8 cellular contexts compared by ENCODE assay signal in genomic region chr17:42518046-42518754, GRCh38. TPM values are rescaled to one million over a fixed set of nuclear protein-coding genes. Genes with fewer than 3 reads are reported as not detected.
DNase-seq lines count a peak whose midpoint lies in the region; ATAC-seq, FAIRE-seq and TF ChIP-seq lines count a peak whose summit lies in the region.

No MANE protein-coding gene starts in this region.

- H3K36me3 ChIP-seq in BJ (ENCODE audit: control insufficient read depth, insufficient read depth, low read length) (peaks cover 10% of the 10 kb centered on the region), endothelial cell of umbilical vein (ENCODE audit: control insufficient read depth in 2 of 2, extremely low read depth in 1 of 2, insufficient read depth in 2 of 2, low read length in 2 of 2) (peaks cover 0 to 3% of the 10 kb centered on the region in 2 experiments), muscle layer of duodenum (ENCODE audit: control insufficient read depth in 1 of 2, insufficient read depth in 2 of 2, low read length in 2 of 2) (peaks cover 22 to 25% of the 10 kb centered on the region in 2 donors)

- DNase-seq in BJ (ENCODE audit: low read depth) (peak; percentile 86), NCI-H82 (lab: John Stamatoyannopoulos, UW) (peak; percentile 78), endothelial cell of umbilical vein (ENCODE audit: low read depth, low spot score) (peak; percentile 98), GM10248 (ENCODE audit: extremely low spot score) (no peak), HEK293T (ENCODE audit: extremely low spot score) (no peak)

- peak; percentile 100 for FAIRE-seq in endothelial cell of umbilical vein (lab: Jason Lieb, UNC)

- POLR2A ChIA-PET in BJ (lab: Charles Lee) (interaction anchor here (0.6 to 3.4 kb wide), 7 partner anchors 9 to 306 kb away, joined by 3 to 31 read pairs (median 3); partner anchors contain the start of genes BECN1, CAVIN1, PLEKHH3 and STAT3), endothelial cell of umbilical vein (lab: Charles Lee) (interaction anchor here (1.0 to 4.5 kb wide), 7 partner anchors 9 to 198 kb away, joined by 4 to 38 read pairs (median 10); partner anchors contain the start of genes CAVIN1 and NAGLU), GM10248 (lab: Yijun Ruan, JAX) (interaction anchor here (0.9 kb wide), 1 partner anchor 18 kb away, joined by 3 read pairs; the partner anchor contains the start of gene NAGLU), HEK293T (lab: Yijun Ruan, JAX) (interaction anchor here (0.5 to 1.7 kb wide), 3 partner anchors 18 to 129 kb away, joined by 3 to 5 read pairs (median 3); partner anchors contain the start of genes CAVIN1 and NAGLU)

- H3K9me3 ChIP-seq in endothelial cell of umbilical vein (replicated peaks; ENCODE audit: control insufficient read depth, insufficient read depth, low read length): no peaks in the 10 kb centered on the region
- H3K9me3 ChIP-seq in muscle layer of duodenum (ENCODE audit: control insufficient read depth in 1 of 2, low read length in 2 of 2): no peaks in the 10 kb centered on the region

- CTCF ChIA-PET in BJ (lab: Yijun Ruan, JAX) (interaction anchor here (0.6 to 7.9 kb wide), 37 partner anchors 9 to 407 kb away, joined by 3 to 90 read pairs (median 4); partner anchors contain the start of genes CAVIN1, PSMC3IP, STAT3 and STAT5A), endothelial cell of umbilical vein (lab: Charles Lee) (interaction anchor here (0.6 to 5.4 kb wide), 63 partner anchors 9 to 492 kb away, joined by 3 to 190 read pairs (median 6); partner anchors contain the start of genes CAVIN1, KAT2A, NAGLU and PSMC3IP), GM10248 (lab: Yijun Ruan, JAX) (interaction anchor here (0.5 to 4.6 kb wide), 26 partner anchors 8 to 493 kb away, joined by 3 to 29 read pairs (median 3); no protein-coding TSS in a partner anchor), HEK293T (lab: Yijun Ruan, JAX) (interaction anchor here (0.5 to 2.8 kb wide), 13 partner anchors 9 to 453 kb away, joined by 3 to 21 read pairs (median 3); no protein-coding TSS in a partner anchor)

- peak overlapping the region; percentile 97 for H3K9ac ChIP-seq in endothelial cell of umbilical vein (replicated peaks; ENCODE audit: extremely low read depth, insufficient read depth, low read length)

- intact Hi-C loops in endothelial cell of umbilical vein (cut with micrococcal nuclease): loop anchor here (1.0 kb wide), 3 partner anchors 9 to 198 kb away; partner anchors contain the start of gene NAGLU

- H3K4me3 ChIP-seq in BJ (ENCODE audit: low read depth, low read length): no peak overlapping the region
- peak overlapping the region in 1 of 3 experiments; percentile 18 for H3K4me3 ChIP-seq in endothelial cell of umbilical vein (replicated peaks in 1 of 3; ENCODE audit: insufficient read depth in 1 of 3, low read depth in 1 of 3, low read length in 3 of 3)
- peak overlapping the region; percentile 7 to 36 for H3K4me3 ChIP-seq in muscle layer of duodenum (ENCODE audit: low read depth in 1 of 2, low read length in 2 of 2)

- no peak for TF ChIP-seq CTCF in BJ (IDR thresholded peaks at IDR 0.05; ENCODE audit: insufficient read depth, low read depth, low read length)
- no peak for TF ChIP-seq CTCF in endothelial cell of umbilical vein (IDR thresholded peaks at IDR 0.05; ENCODE audit: extremely low read depth in 1 of 2, insufficient read depth in 1 of 2, low read depth in 1 of 2, low read length in 2 of 2)
- TF ChIP-seq CTCF in GM10248 (IDR thresholded peaks at IDR 0.05; ENCODE audit: control extremely low read depth, extremely low read depth, low read depth, missing control alignments): no peak

- no peaks in the 10 kb centered on the region for H4K20me1 ChIP-seq in endothelial cell of umbilical vein (replicated peaks; ENCODE audit: control insufficient read depth, extremely low read depth, insufficient read depth, low read length)

- H3K9me1 ChIP-seq in endothelial cell of umbilical vein (replicated peaks; ENCODE audit: control insufficient read depth, extremely low read depth, insufficient read depth, low read length): no peaks in the 10 kb centered on the region

- H3K79me2 ChIP-seq in endothelial cell of umbilical vein (ENCODE audit: control insufficient read depth, insufficient read depth, low read length): no peaks in the 10 kb centered on the region

- H3K27ac ChIP-seq in endothelial cell of umbilical vein (ENCODE audit: insufficient read depth, low read depth, low read length) (peak overlapping the region; percentile 100), muscle layer of duodenum (ENCODE audit: low read length) (peak overlapping the region; percentile 97)

- ATAC-seq in GM21717 (IDR thresholded peaks at IDR 0.05; ENCODE audit: unreplicated experiment): no peak
- no peak for ATAC-seq in HG02840 (IDR thresholded peaks at IDR 0.05; ENCODE audit: low FRiP score, unreplicated experiment)

- dilution Hi-C loops in endothelial cell of umbilical vein (cut with MboI; ENCODE audit: extremely low pct_ligation_motif_present, low sequenced_read_pairs): loop anchor here (25.0 kb wide), 1 partner anchor 181 kb away; no protein-coding TSS in a partner anchor

- TF ChIP-seq POLR2A in endothelial cell of umbilical vein (IDR thresholded peaks at IDR 0.05; ENCODE audit: low read depth, low read length): peak; percentile 73

- BruUV-seq in endothelial cell of umbilical vein (replicated peaks; lab: Mats Ljungman, UMichigan): TSS peak; percentile 68

- H2AFZ ChIP-seq in endothelial cell of umbilical vein (ENCODE audit: low read depth, low read length): no peak overlapping the region

- peak overlapping the region; percentile 80 for H3K4me2 ChIP-seq in endothelial cell of umbilical vein (ENCODE audit: insufficient read depth, low read length)

- H3K4me1 ChIP-seq in endothelial cell of umbilical vein (ENCODE audit: control insufficient read depth, extremely low read depth, insufficient read depth, low read length): peaks cover 58% of the 10 kb centered on the region
- H3K4me1 ChIP-seq in muscle layer of duodenum (ENCODE audit: control insufficient read depth in 1 of 2, insufficient read depth in 2 of 2, low read length in 2 of 2): peaks cover 44 to 65% of the 10 kb centered on the region in 2 donors

- no peaks in the 10 kb centered on the region for H3K27me3 ChIP-seq in BJ (ENCODE audit: control insufficient read depth, insufficient read depth, low read length)
- no peaks in the 10 kb centered on the region for H3K27me3 ChIP-seq in endothelial cell of umbilical vein (ENCODE audit: control insufficient read depth in 2 of 2, insufficient read depth in 2 of 2, low read length in 2 of 2)
- no peaks in the 10 kb centered on the region for H3K27me3 ChIP-seq in muscle layer of duodenum (ENCODE audit: low read depth, low read length)

RNA-seq across cellular contexts. Expression of gene NAGLU, which starts 17.8 kb away (rescaled TPM):
- polyA plus RNA-seq in BJ (2011; rRNA removed): 16.3 and 45.3 TPM in 2 replicates
- polyA minus RNA-seq in BJ (2011; rRNA and poly(A)+ RNA removed): 16.8 and 22.8 TPM in 2 replicates
- total RNA-seq in endothelial cell of umbilical vein: 40.2 and 50.2 TPM in 2 replicates
- polyA plus RNA-seq in endothelial cell of umbilical vein: 54.2 and 66.8 TPM in 2 replicates
- polyA plus RNA-seq in endothelial cell of umbilical vein (2011; cell fraction: cytosol; rRNA removed): 22.6 and 31.6 TPM in 2 replicates
- 70.4 and 73.2 TPM in 2 replicates for polyA plus RNA-seq in endothelial cell of umbilical vein (2011; cell fraction: nucleus; rRNA removed)
- polyA plus RNA-seq in endothelial cell of umbilical vein (2012): 23.1 and 31.3 TPM in 2 replicates
- 21.5 and 21.8 TPM in 2 replicates for polyA minus RNA-seq in endothelial cell of umbilical vein
- 7.8 TPM for polyA minus RNA-seq in endothelial cell of umbilical vein (2011; cell fraction: cytosol; rRNA and poly(A)+ RNA removed)
- polyA minus RNA-seq in endothelial cell of umbilical vein (2011; cell fraction: nucleus; rRNA and poly(A)+ RNA removed): 22.9 and 30.1 TPM in 2 replicates

RNA-seq across cellular contexts. Expression of gene HSD17B1, which starts 34.5 kb away (rescaled TPM):
- 0.49 and 0.54 TPM in 2 replicates for polyA plus RNA-seq in BJ (2011; rRNA removed)
- 0.15 and 0.24 TPM in 2 replicates for polyA minus RNA-seq in BJ (2011; rRNA and poly(A)+ RNA removed)
- total RNA-seq in endothelial cell of umbilical vein: 0.62 and 1.0 TPM in 2 replicates
- polyA plus RNA-seq in endothelial cell of umbilical vein: 0.22 and 0.41 TPM in 2 replicates
- polyA plus RNA-seq in endothelial cell of umbilical vein (2011; cell fraction: cytosol; rRNA removed): 0.05 and 0.20 TPM in 2 replicates
- 0.59 and 0.63 TPM in 2 replicates for polyA plus RNA-seq in endothelial cell of umbilical vein (2011; cell fraction: nucleus; rRNA removed)
- 1.0 and 1.2 TPM in 2 replicates for polyA plus RNA-seq in endothelial cell of umbilical vein (2012)
- 0.17 and 0.19 TPM in 2 replicates for polyA minus RNA-seq in endothelial cell of umbilical vein
- 1.0 TPM for polyA minus RNA-seq in endothelial cell of umbilical vein (2011; cell fraction: cytosol; rRNA and poly(A)+ RNA removed)
- polyA minus RNA-seq in endothelial cell of umbilical vein (2011; cell fraction: nucleus; rRNA and poly(A)+ RNA removed): 0.43 and 0.77 TPM in 2 replicates

RNA-seq across cellular contexts. Expression of gene COASY, which starts 43.7 kb away (rescaled TPM):
- 28.6 and 41.5 TPM in 2 replicates for polyA plus RNA-seq in BJ (2011; rRNA removed)
- 19.5 and 28.4 TPM in 2 replicates for polyA minus RNA-seq in BJ (2011; rRNA and poly(A)+ RNA removed)
- total RNA-seq in endothelial cell of umbilical vein: 69.2 and 77.7 TPM in 2 replicates
- 39.6 and 52.6 TPM in 2 replicates for polyA plus RNA-seq in endothelial cell of umbilical vein
- polyA plus RNA-seq in endothelial cell of umbilical vein (2011; cell fraction: cytosol; rRNA removed): 36.3 and 42.7 TPM in 2 replicates
- polyA plus RNA-seq in endothelial cell of umbilical vein (2011; cell fraction: nucleus; rRNA removed): 78.2 and 90.7 TPM in 2 replicates
- polyA plus RNA-seq in endothelial cell of umbilical vein (2012): 63.2 and 68.4 TPM in 2 replicates
- 26.1 and 32.6 TPM in 2 replicates for polyA minus RNA-seq in endothelial cell of umbilical vein
- polyA minus RNA-seq in endothelial cell of umbilical vein (2011; cell fraction: cytosol; rRNA and poly(A)+ RNA removed): 56.5 TPM
- 21.0 and 25.9 TPM in 2 replicates for polyA minus RNA-seq in endothelial cell of umbilical vein (2011; cell fraction: nucleus; rRNA and poly(A)+ RNA removed)

RNA-seq across cellular contexts. Expression of gene MLX, which starts 48.7 kb away (rescaled TPM):
- polyA plus RNA-seq in BJ (2011; rRNA removed) (40.9 and 50.1 TPM in 2 replicates), endothelial cell of umbilical vein (41.1 and 42.7 TPM in 2 replicates)
- polyA minus RNA-seq in BJ (2011; rRNA and poly(A)+ RNA removed): 27.2 and 39.3 TPM in 2 replicates
- total RNA-seq in endothelial cell of umbilical vein: 40.3 and 40.9 TPM in 2 replicates
- polyA plus RNA-seq in endothelial cell of umbilical vein (2011; cell fraction: cytosol; rRNA removed): 35.7 and 37.7 TPM in 2 replicates
- polyA plus RNA-seq in endothelial cell of umbilical vein (2011; cell fraction: nucleus; rRNA removed): 56.9 and 63.0 TPM in 2 replicates
- polyA plus RNA-seq in endothelial cell of umbilical vein (2012): 37.4 and 41.4 TPM in 2 replicates
- polyA minus RNA-seq in endothelial cell of umbilical vein: 40.5 and 41.3 TPM in 2 replicates
- polyA minus RNA-seq in endothelial cell of umbilical vein (2011; cell fraction: cytosol; rRNA and poly(A)+ RNA removed): 22.4 TPM
- 13.4 and 18.8 TPM in 2 replicates for polyA minus RNA-seq in endothelial cell of umbilical vein (2011; cell fraction: nucleus; rRNA and poly(A)+ RNA removed)

RNA-seq across cellular contexts. Expression of gene PSMC3IP, which starts 59.3 kb away (rescaled TPM):
- 3.4 and 5.8 TPM in 2 replicates for polyA plus RNA-seq in BJ (2011; rRNA removed)
- 1.6 and 2.4 TPM in 2 replicates for polyA minus RNA-seq in BJ (2011; rRNA and poly(A)+ RNA removed)
- 19.3 and 20.8 TPM in 2 replicates for total RNA-seq in endothelial cell of umbilical vein
- polyA plus RNA-seq in endothelial cell of umbilical vein: 5.5 and 5.9 TPM in 2 replicates
- polyA plus RNA-seq in endothelial cell of umbilical vein (2011; cell fraction: cytosol; rRNA removed): 9.0 and 10.6 TPM in 2 replicates
- polyA plus RNA-seq in endothelial cell of umbilical vein (2011; cell fraction: nucleus; rRNA removed): 20.8 and 34.7 TPM in 2 replicates
- polyA plus RNA-seq in endothelial cell of umbilical vein (2012): 6.3 and 10.9 TPM in 2 replicates
- 4.9 and 5.2 TPM in 2 replicates for polyA minus RNA-seq in endothelial cell of umbilical vein
- polyA minus RNA-seq in endothelial cell of umbilical vein (2011; cell fraction: cytosol; rRNA and poly(A)+ RNA removed): 14.0 TPM
- 7.5 and 9.7 TPM in 2 replicates for polyA minus RNA-seq in endothelial cell of umbilical vein (2011; cell fraction: nucleus; rRNA and poly(A)+ RNA removed)

Comparison
In these comparisons a context has a peak if more than half of its experiments do, and no peak if none do; other contexts are left out.
1. DNase-seq: peak in BJ (single experiment), NCI-H82 (single experiment) and endothelial cell of umbilical vein (single experiment); none in GM10248 (single experiment) and HEK293T (single experiment).